1 cellular context compared by ENCODE assay signal in genomic region chr14:23285530-23286019, GRCh38.
TF ChIP-seq lines count a peak whose summit lies in the region.

No MANE protein-coding gene starts in this region.

TF ChIP-seq in endothelial cell of umbilical vein, 7 proteins besides CTCF, POLR2A, EP300 and RAD21 (continued from another document):
- no peak for TF ChIP-seq GATA2 (IDR thresholded peaks at IDR 0.05; ENCODE audit: insufficient read depth, insufficient read length, low read depth, low read length)
TF ChIP-seq in endothelial cell of umbilical vein: peak in this region for 0.
